Comparison of ENCODE assay signal across 24 cellular contexts in genomic region chr7:158083526-158084310, GRCh38.
A peak's percentile ranks its signal among the peaks of the same experiment; 100 is the strongest.
DNase-seq lines count a peak whose midpoint lies in the region; ATAC-seq, FAIRE-seq and TF ChIP-seq lines count a peak whose summit lies in the region.
"Had no signal": no experiment of that assay in that cellular context is flagged by ENCODE, and none has a peak within 500 bp of the region (broad histone marks: within the 10 kb centered on the region; RNA-seq: fewer than 3 reads in every experiment).

No MANE protein-coding gene starts in this region.

- H3K23ac ChIP-seq in neuronal stem cell (ENCODE audit: low read depth, low read length, poor library complexity) = peak overlapping the region; percentile 66

- no CpG with 5 or more reads among the region's 28 CpGs for WGBS in neuronal stem cell (ENCODE audit: extremely low coverage in 2 of 2, insufficient read length in 2 of 2, insufficient replicate concordance in 1 of 2), 2 donors
- 88 to 94% (median 90%) methylated on average over 21 to 28 of the region's 28 CpGs for WGBS in spleen, 5 donors

- H3K36me3 Mint-ChIP-seq in effector memory CD8-positive, alpha-beta T cell (ENCODE audit: insufficient read depth) = no peaks in the 10 kb centered on the region
- H3K36me3 Mint-ChIP-seq: CD4-positive, CD25-positive, alpha-beta regulatory T cell; CD8-positive, alpha-beta memory T cell had no signal

- H2AFZ ChIP-seq in neuronal stem cell (ENCODE audit: low read length) = no peak overlapping the region
- no peak overlapping the region for H2AFZ ChIP-seq in MM.1S (ENCODE audit: low read length)

- no peaks in the 10 kb centered on the region for H3K9me2 ChIP-seq in MM.1S (replicated peaks; ENCODE audit: insufficient read depth, low read length)

- no peak overlapping the region for H3K4me3 Mint-ChIP-seq in effector memory CD8-positive, alpha-beta T cell
- H3K4me3 Mint-ChIP-seq: CD4-positive, CD25-positive, alpha-beta regulatory T cell; CD8-positive, alpha-beta memory T cell; HFFc6 had no signal

- intact Hi-C loops in kidney (cut with DNase I) = no loop called here
- intact Hi-C loops in spleen (cut with DNase I; ENCODE audit: low total_unique reads) = no loop called here

- H3K4me3 ChIP-seq in kidney (ENCODE audit: low read length in 2 of 2) (no peak overlapping the region), neuronal stem cell (ENCODE audit: low read length in 2 of 2) (no peak overlapping the region), spleen (no peak overlapping the region), MM.1S (ENCODE audit: low read length) (no peak overlapping the region)
- H3K4me3 ChIP-seq: GM12878 had no signal

- H3K9me3 Mint-ChIP-seq in effector memory CD8-positive, alpha-beta T cell = peaks cover 9 to 17% of the 10 kb centered on the region in 2 donors

- no peaks in the 10 kb centered on the region for H3K4me1 ChIP-seq in kidney (ENCODE audit: control insufficient read depth in 1 of 2, insufficient read depth in 1 of 2, low read depth in 1 of 2, low read length in 2 of 2)
- H3K4me1 ChIP-seq in neuronal stem cell (ENCODE audit: control insufficient read depth in 2 of 2, insufficient read depth in 1 of 2, low read depth in 1 of 2, low read length in 2 of 2) = no peaks in the 10 kb centered on the region
- no peaks in the 10 kb centered on the region for H3K4me1 ChIP-seq in spleen
- no peaks in the 10 kb centered on the region for H3K4me1 ChIP-seq in MM.1S (ENCODE audit: low read length)

- H4K8ac ChIP-seq in neuronal stem cell (ENCODE audit: low read depth, low read length) = no peak overlapping the region

- ATAC-seq in effector memory CD8-positive, alpha-beta T cell (replicated peaks) = no peak
- ATAC-seq: GM12878, HCT116 had no signal

- TF ChIP-seq POLR2A in spleen (IDR thresholded peaks at IDR 0.05) = no peak

- H2BK12ac ChIP-seq in neuronal stem cell (ENCODE audit: low read length) = no peak overlapping the region

- no peak for TF ChIP-seq CTCF in kidney (IDR thresholded peaks at IDR 0.05; ENCODE audit: borderline replicate concordance, extremely low read depth, insufficient read depth)
- TF ChIP-seq CTCF in spleen (IDR thresholded peaks at IDR 0.05 in 8 of 11, conservative IDR thresholded peaks at IDR 0.05 in 3 of 11) = no peak
- no peak for TF ChIP-seq CTCF in MM.1S (IDR thresholded peaks at IDR 0.05; ENCODE audit: low read length)

- no peak overlapping the region for H2BK120ac ChIP-seq in neuronal stem cell (ENCODE audit: low read depth, low read length)

- no peak overlapping the region for H3K14ac ChIP-seq in neuronal stem cell (ENCODE audit: low read length)

- H4K20me1 ChIP-seq in MM.1S (ENCODE audit: insufficient read depth, low read length) = no peaks in the 10 kb centered on the region

- no peak overlapping the region for H2AK5ac ChIP-seq in neuronal stem cell (ENCODE audit: low read depth, low read length)

- H3K27ac ChIP-seq in kidney (ENCODE audit: low read depth in 2 of 2, low read length in 2 of 2) = no peak overlapping the region
- H3K27ac ChIP-seq in neuronal stem cell (replicated peaks; ENCODE audit: low read length) = no peak overlapping the region
- no peak overlapping the region for H3K27ac ChIP-seq in spleen
- no peak overlapping the region for H3K27ac ChIP-seq in MM.1S (ENCODE audit: low read length)
- H3K27ac ChIP-seq: HL-60 had no signal

- no peak for FAIRE-seq in kidney (lab: Jason Lieb, UNC)
- FAIRE-seq: A204.1, GM12878, HTR-8/SVneo had no signal

- H3K4me2 ChIP-seq in neuronal stem cell (ENCODE audit: insufficient read depth, low read length, poor library complexity, severe bottlenecking) (no peak overlapping the region), MM.1S (ENCODE audit: low read depth, low read length) (no peak overlapping the region)

- H3K27me3 Mint-ChIP-seq in effector memory CD8-positive, alpha-beta T cell = no peaks in the 10 kb centered on the region
- H3K27me3 Mint-ChIP-seq: CD4-positive, CD25-positive, alpha-beta regulatory T cell; CD8-positive, alpha-beta memory T cell had no signal

- peak overlapping the region; percentile 86 for H4K91ac ChIP-seq in neuronal stem cell (ENCODE audit: low read depth, low read length, poor library complexity)

- no peaks in the 10 kb centered on the region for H3K4me1 Mint-ChIP-seq in effector memory CD8-positive, alpha-beta T cell (ENCODE audit: low read depth in 2 of 2)
- H3K4me1 Mint-ChIP-seq: CD8-positive, alpha-beta memory T cell had no signal

- H3F3A ChIP-seq in MM.1S (ENCODE audit: insufficient read depth, low read length) = no peaks in the 10 kb centered on the region

- no peak overlapping the region for H3K27ac Mint-ChIP-seq in effector memory CD8-positive, alpha-beta T cell
- H3K27ac Mint-ChIP-seq: CD4-positive, CD25-positive, alpha-beta regulatory T cell; HFFc6 had no signal

- DNase-seq in kidney (peak; percentile 46), neuronal stem cell (ENCODE audit: low spot score) (no peak), spleen (peak; percentile 61), MM.1S (no peak), HuH-7 (ENCODE audit: low spot score) (no peak)
- DNase-seq in effector memory CD8-positive, alpha-beta T cell = no peak
- DNase-seq: ACHN; BE2C; C1 segment of cervical spinal cord; CD4-positive, CD25-positive, alpha-beta regulatory T cell; CD8-positive, alpha-beta memory T cell; COR-L47; DMS 273 treated with DMSO at 0.1 percent for 48 hours; DMS53; DND-41; EL; GOT3; H7; HFFc6 had no signal

- peaks cover 0 to 2% (median 1%) of the 10 kb centered on the region in 3 experiments for H3K27me3 ChIP-seq in neuronal stem cell (ENCODE audit: control insufficient read depth in 3 of 3, insufficient read depth in 3 of 3, low read depth in 1 of 3, low read length in 3 of 3)
- no peaks in the 10 kb centered on the region for H3K27me3 ChIP-seq in spleen (replicated peaks in 1 of 7)
- H3K27me3 ChIP-seq in MM.1S (replicated peaks; ENCODE audit: insufficient read depth, low read length) = peaks cover 40% of the 10 kb centered on the region
- H3K27me3 ChIP-seq: BE2C had no signal

- H3K4ac ChIP-seq in neuronal stem cell (ENCODE audit: low read length) = no peak overlapping the region

- H3K36me3 ChIP-seq in kidney (ENCODE audit: control insufficient read depth in 1 of 2, insufficient read depth in 2 of 2, low read length in 2 of 2) (no peaks in the 10 kb centered on the region), neuronal stem cell (replicated peaks in 1 of 2; ENCODE audit: control insufficient read depth in 2 of 2, insufficient read depth in 2 of 2, low read length in 2 of 2) (no peaks in the 10 kb centered on the region), spleen (no peaks in the 10 kb centered on the region), MM.1S (replicated peaks; ENCODE audit: insufficient read depth, low read length) (no peaks in the 10 kb centered on the region)
- H3K36me3 ChIP-seq: BE2C had no signal

- H3K9ac ChIP-seq in kidney (ENCODE audit: low read length in 2 of 2) (no peak overlapping the region), neuronal stem cell (ENCODE audit: low read depth, low read length, poor library complexity) (no peak overlapping the region), MM.1S (ENCODE audit: low read length) (no peak overlapping the region)

- no peak overlapping the region for H2BK5ac ChIP-seq in neuronal stem cell (ENCODE audit: low read length)

- peaks cover 0 to 5% of the 10 kb centered on the region in 2 donors for H3K9me3 ChIP-seq in kidney (ENCODE audit: control insufficient read depth in 1 of 2, low read length in 2 of 2)
- H3K9me3 ChIP-seq in neuronal stem cell (replicated peaks in 1 of 2; ENCODE audit: control insufficient read depth in 2 of 2, insufficient read depth in 1 of 2, low read depth in 1 of 2, low read length in 2 of 2) = peaks cover 0 to 10% of the 10 kb centered on the region in 2 donors
- H3K9me3 ChIP-seq in spleen = peaks cover 0 to 27% (median 6%) of the 10 kb centered on the region in 8 donors
- H3K9me3 ChIP-seq in MM.1S (replicated peaks; ENCODE audit: insufficient read depth, low read length) = no peaks in the 10 kb centered on the region
- H3K9me3 ChIP-seq: BE2C had no signal

- H3K18ac ChIP-seq in neuronal stem cell (ENCODE audit: low read length) = peak overlapping the region; percentile 75

- H3K79me2 ChIP-seq in MM.1S (ENCODE audit: low read length) = no peaks in the 10 kb centered on the region

- no peaks in the 10 kb centered on the region for H3K79me1 ChIP-seq in neuronal stem cell (ENCODE audit: low read depth, low read length)

- H2BK15ac ChIP-seq in neuronal stem cell (ENCODE audit: low read length) = no peak overlapping the region

Comparison
In these comparisons a context has a peak if more than half of its experiments do, and no peak if none do; other contexts are left out.
1. DNase-seq: peak in kidney (single experiment) and spleen (single experiment); none in neuronal stem cell (single experiment), MM.1S (single experiment), effector memory CD8-positive, alpha-beta T cell (0 of 3) and HuH-7 (single experiment).